1 cellular context compared by ENCODE assay signal in genomic region chr10:131831561-131831960, GRCh38.
TF ChIP-seq lines count a peak whose summit lies in the region.

No MANE protein-coding gene starts in this region.

TF ChIP-seq in H1, 55 proteins besides CTCF, POLR2A, EP300 and RAD21 (continued from another document):
- TF ChIP-seq ATF2 (IDR thresholded peaks at IDR 0.05; ENCODE audit: low read length) (no peak), ATF3 (IDR thresholded peaks at IDR 0.05; ENCODE audit: insufficient read depth, low read depth, low read length) (no peak), FOSL1 (IDR thresholded peaks at IDR 0.05; ENCODE audit: insufficient read depth, low read depth, low read length) (no peak)
- TF ChIP-seq, protein P1, sequence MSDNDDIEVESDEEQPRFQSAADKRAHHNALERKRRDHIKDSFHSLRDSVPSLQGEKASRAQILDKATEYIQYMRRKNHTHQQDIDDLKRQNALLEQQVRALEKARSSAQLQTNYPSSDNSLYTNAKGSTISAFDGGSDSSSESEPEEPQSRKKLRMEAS (IDR thresholded peaks at IDR 0.05), result no peak
